In the genomic region with DNA sequence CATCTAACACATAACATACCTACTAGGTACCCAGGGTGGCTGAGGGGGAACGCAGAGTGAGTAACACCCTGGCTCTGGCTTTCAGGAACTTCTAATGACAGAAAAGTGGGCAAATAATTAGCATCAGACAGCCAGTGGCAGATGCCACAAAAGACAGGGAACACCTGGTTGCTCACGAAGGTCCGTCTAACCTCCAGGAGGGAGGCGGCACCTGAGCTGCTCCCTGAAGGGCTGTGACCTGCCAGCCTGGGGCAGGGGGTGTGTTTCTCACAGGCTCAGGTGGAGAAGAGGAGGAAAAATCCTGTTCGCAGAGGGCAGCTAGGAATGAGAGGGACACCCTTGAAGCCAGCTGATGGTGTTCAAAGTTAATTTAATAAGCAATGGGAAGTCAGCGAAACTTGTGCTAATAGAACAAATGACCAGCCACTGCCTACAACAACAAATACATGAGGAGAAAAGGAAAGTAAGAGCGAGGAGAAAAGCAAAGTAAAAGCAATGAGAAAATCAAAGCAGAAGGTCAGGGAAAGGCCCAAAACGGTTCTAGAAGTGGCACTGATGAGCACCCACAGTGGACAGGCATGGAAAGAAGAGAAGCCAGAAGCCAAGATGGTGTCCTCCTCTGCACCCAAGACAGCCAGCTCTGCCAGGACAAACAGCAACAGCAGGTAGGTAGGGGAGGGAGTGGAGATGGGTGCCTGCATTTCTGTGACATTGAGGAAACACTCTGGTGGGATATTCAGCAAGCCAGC, we compare ENCODE assay signal across 10 cellular contexts.
DNase-seq lines count a peak whose midpoint lies in the region; ATAC-seq, FAIRE-seq and TF ChIP-seq lines count a peak whose summit lies in the region.
"Had no signal": no experiment of that assay in that cellular context is flagged by ENCODE, and none has a peak within 500 bp of the region (broad histone marks: within the 10 kb centered on the region; RNA-seq: fewer than 3 reads in every experiment).

No MANE protein-coding gene starts in this region.

- FAIRE-seq in GM18507 (lab: Jason Lieb, UNC) = peak; percentile 35

- 81% methylated on average over 8 of the region's 8 CpGs for WGBS in prostate gland

- ATAC-seq in GM18867 (IDR thresholded peaks at IDR 0.05; ENCODE audit: unreplicated experiment) (no peak), GM18907 (IDR thresholded peaks at IDR 0.05; ENCODE audit: unreplicated experiment) (no peak)

- no peaks in the 10 kb centered on the region for H3K27me3 ChIP-seq in prostate gland (replicated peaks; ENCODE audit: insufficient read depth)

- H3K4me3 Mint-ChIP-seq in endothelial cell (ENCODE audit: unreplicated experiment) = no peak overlapping the region

- no peak for TF ChIP-seq POLR2A in prostate gland (IDR thresholded peaks at IDR 0.05)

- peaks cover 72% of the 10 kb centered on the region for H3K4me1 Mint-ChIP-seq in endothelial cell (ENCODE audit: unreplicated experiment)

- no peaks in the 10 kb centered on the region for H3K4me1 ChIP-seq in prostate gland (replicated peaks)

- peak overlapping the region; percentile 9 to 15 for H3K27ac ChIP-seq in prostate gland

- no peak overlapping the region for H3K4me3 ChIP-seq in prostate gland

- peak overlapping the region; percentile 22 for H3K27ac Mint-ChIP-seq in endothelial cell (ENCODE audit: unreplicated experiment)

- peaks cover 3% of the 10 kb centered on the region for H3K36me3 Mint-ChIP-seq in endothelial cell (ENCODE audit: low read depth, unreplicated experiment)

- H3K9me3 Mint-ChIP-seq in endothelial cell (ENCODE audit: unreplicated experiment) = no peaks in the 10 kb centered on the region

- no peaks in the 10 kb centered on the region for H3K9me3 ChIP-seq in prostate gland

- H3K36me3 ChIP-seq in prostate gland = no peaks in the 10 kb centered on the region

- DNase-seq in GM18507 (ENCODE audit: extremely low spot score, insufficient read length, low read depth) (no peak), NCI-H69 (lab: John Stamatoyannopoulos, UW) (peak; percentile 64), endothelial cell (ENCODE audit: low spot score) (no peak), prostate gland (ENCODE audit: low spot score) (no peak), DMS 273 (lab: John Stamatoyannopoulos, UW; ENCODE audit: unreplicated experiment) (no peak)
- DNase-seq: activated effector memory CD4-positive, alpha-beta T cell treated with Interleukin-2 at 50 U/mL for 16 hours; NCI-H446 treated with DMSO at 0.1 percent for 48 hours; SHP77 had no signal

- intact Hi-C loops in prostate gland (cut with DNase I) = no loop called here

- H3K27me3 Mint-ChIP-seq in endothelial cell (ENCODE audit: unreplicated experiment) = peaks cover 6% of the 10 kb centered on the region

- TF ChIP-seq CTCF in endothelial cell (IDR thresholded peaks at IDR 0.05; ENCODE audit: unreplicated experiment) (no peak), prostate gland (IDR thresholded peaks at IDR 0.05) (no peak)
